Comparison of ENCODE assay signal across 1 cellular context in the genomic region with DNA sequence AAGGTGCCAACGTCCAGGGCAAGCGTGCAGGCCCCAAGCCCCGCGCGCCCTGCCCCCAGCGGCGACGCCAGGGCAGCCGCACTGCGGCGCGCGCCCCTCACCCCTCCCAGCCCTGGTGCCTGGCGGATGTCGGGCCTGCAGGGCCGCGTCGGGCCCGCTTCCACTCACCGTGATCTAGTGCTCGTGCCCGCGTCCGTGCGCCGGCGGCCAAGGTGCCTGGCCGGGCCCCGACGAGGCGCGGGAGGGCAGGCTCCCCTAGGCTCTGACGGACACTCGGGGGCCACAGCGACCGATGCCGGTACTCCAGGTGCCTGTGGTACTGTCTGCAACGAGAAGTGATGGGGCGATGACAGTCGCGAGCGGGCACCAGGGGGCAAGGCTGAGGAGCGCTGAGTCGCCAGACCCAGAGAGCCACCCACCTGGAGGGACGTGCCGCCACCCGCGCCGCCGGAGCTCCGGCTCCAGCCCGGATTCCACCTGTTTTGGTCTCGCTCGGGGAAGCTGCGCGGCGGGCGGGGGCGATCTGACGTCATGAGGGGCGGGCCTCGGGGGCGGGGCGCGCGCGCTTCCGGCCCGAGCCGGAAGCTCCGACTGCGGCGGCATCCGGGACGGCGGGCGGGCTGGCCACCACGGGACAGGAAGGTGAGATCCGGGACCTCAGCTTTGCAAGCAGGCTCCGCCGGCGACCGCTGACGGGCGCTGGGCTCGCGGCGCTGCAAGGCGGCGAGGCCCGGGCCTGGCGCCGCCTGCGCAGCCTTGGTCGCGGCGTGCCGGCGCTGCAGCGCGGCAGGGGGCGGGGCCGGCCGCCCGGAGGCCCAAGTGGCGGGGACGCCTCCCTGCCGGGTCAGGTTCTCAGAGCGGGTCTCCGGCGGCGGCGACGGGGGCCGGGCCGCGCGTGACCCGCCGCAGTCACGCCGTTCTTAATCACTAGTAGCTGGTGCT.
TF ChIP-seq lines count a peak whose summit lies in the region.

A gene with protein sequence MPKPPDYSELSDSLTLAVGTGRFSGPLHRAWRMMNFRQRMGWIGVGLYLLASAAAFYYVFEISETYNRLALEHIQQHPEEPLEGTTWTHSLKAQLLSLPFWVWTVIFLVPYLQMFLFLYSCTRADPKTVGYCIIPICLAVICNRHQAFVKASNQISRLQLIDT (plus strand): TSS at position 927 of the 942 bp plus-strand sequence. CDS start 89 bp downstream, outside the sequence.
A gene with protein sequence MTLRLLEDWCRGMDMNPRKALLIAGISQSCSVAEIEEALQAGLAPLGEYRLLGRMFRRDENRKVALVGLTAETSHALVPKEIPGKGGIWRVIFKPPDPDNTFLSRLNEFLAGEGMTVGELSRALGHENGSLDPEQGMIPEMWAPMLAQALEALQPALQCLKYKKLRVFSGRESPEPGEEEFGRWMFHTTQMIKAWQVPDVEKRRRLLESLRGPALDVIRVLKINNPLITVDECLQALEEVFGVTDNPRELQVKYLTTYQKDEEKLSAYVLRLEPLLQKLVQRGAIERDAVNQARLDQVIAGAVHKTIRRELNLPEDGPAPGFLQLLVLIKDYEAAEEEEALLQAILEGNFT (minus strand): TSS at position 507 of the 942 bp plus-strand sequence. CDS start 655 bp downstream, outside the sequence.

TF ChIP-seq in A549, 52 proteins besides CTCF, POLR2A, EP300 and RAD21 (continued from another document):
- TF ChIP-seq HES2 (IDR thresholded peaks at IDR 0.05) = no peak
- no peak for TF ChIP-seq MAFK (IDR thresholded peaks at IDR 0.05; ENCODE audit: partially characterized antibody)
- no peak for TF ChIP-seq ZNF302 (CRISPR knock-in tag; IDR thresholded peaks at IDR 0.05)
- TF ChIP-seq BHLHE40 (IDR thresholded peaks at IDR 0.05; ENCODE audit: low read depth, low read length) = no peak
- 0 out of 2 replicates have a peak, but pooled peaks have one; percentile 4 for TF ChIP-seq HOXB5 (CRISPR knock-in tag; IDR thresholded peaks at IDR 0.05)
- no peak for TF ChIP-seq NFE2L2 (conservative IDR thresholded peaks at IDR 0.05; ENCODE audit: low read length)
- TF ChIP-seq EHF (CRISPR knock-in tag; IDR thresholded peaks at IDR 0.05) = no peak
- no peak for TF ChIP-seq CBX8 (IDR thresholded peaks at IDR 0.05)
- no peak for TF ChIP-seq ATOH8 (CRISPR knock-in tag; IDR thresholded peaks at IDR 0.05; ENCODE audit: low read depth)
- TF ChIP-seq ESRRA (IDR thresholded peaks at IDR 0.05; ENCODE audit: borderline replicate concordance, low read length) = no peak
- TF ChIP-seq JUN (IDR thresholded peaks at IDR 0.05) = peak in 1 of 2 experiments; percentile 88; a peak in 3 of 5 replicates
- 0 out of 2 replicates have a peak, but pooled peaks have one; percentile 18 for TF ChIP-seq MYC (IDR thresholded peaks at IDR 0.05; ENCODE audit: borderline replicate concordance, low read length)
- no peak for TF ChIP-seq HEYL (CRISPR knock-in tag; IDR thresholded peaks at IDR 0.05)
- TF ChIP-seq KDM5A (IDR thresholded peaks at IDR 0.05) = 0 out of 2 replicates have a peak, but pooled peaks have one; percentile 37
- no peak for TF ChIP-seq KDM1A (IDR thresholded peaks at IDR 0.05; ENCODE audit: low read depth)
- peak; percentile 92 for TF ChIP-seq BCL3 (IDR thresholded peaks at IDR 0.05)
- TF ChIP-seq E2F6 (IDR thresholded peaks at IDR 0.05; ENCODE audit: borderline replicate concordance, low read depth) = no peak
- no peak for TF ChIP-seq JUNB (IDR thresholded peaks at IDR 0.05)
- TF ChIP-seq PBX3 (IDR thresholded peaks at IDR 0.05) = no peak
- TF ChIP-seq, protein P1, sequence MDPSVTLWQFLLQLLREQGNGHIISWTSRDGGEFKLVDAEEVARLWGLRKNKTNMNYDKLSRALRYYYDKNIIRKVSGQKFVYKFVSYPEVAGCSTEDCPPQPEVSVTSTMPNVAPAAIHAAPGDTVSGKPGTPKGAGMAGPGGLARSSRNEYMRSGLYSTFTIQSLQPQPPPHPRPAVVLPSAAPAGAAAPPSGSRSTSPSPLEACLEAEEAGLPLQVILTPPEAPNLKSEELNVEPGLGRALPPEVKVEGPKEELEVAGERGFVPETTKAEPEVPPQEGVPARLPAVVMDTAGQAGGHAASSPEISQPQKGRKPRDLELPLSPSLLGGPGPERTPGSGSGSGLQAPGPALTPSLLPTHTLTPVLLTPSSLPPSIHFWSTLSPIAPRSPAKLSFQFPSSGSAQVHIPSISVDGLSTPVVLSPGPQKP (IDR thresholded peaks at IDR 0.05; ENCODE audit: low read depth, low read length) = no peak
- no peak for TF ChIP-seq TP53 (CRISPR knock-in tag; IDR thresholded peaks at IDR 0.05)
- TF ChIP-seq, protein P2, sequence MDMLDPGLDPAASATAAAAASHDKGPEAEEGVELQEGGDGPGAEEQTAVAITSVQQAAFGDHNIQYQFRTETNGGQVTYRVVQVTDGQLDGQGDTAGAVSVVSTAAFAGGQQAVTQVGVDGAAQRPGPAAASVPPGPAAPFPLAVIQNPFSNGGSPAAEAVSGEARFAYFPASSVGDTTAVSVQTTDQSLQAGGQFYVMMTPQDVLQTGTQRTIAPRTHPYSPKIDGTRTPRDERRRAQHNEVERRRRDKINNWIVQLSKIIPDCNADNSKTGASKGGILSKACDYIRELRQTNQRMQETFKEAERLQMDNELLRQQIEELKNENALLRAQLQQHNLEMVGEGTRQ (IDR thresholded peaks at IDR 0.05) = no peak
- TF ChIP-seq FOSL2 (IDR thresholded peaks at IDR 0.05) = no peak
- peak; percentile 18; the same call in 1 of the 2 replicates for TF ChIP-seq FOSL2 (CRISPR knock-in tag; IDR thresholded peaks at IDR 0.05)
- no peak for TF ChIP-seq CEBPB (IDR thresholded peaks at IDR 0.05)
- 0 out of 2 replicates have a peak, but pooled peaks have one; percentile 43 for TF ChIP-seq TFCP2L1 (CRISPR knock-in tag; IDR thresholded peaks at IDR 0.05)
- TF ChIP-seq EHMT2 (IDR thresholded peaks at IDR 0.05; ENCODE audit: low read depth) = no peak
- no peak for TF ChIP-seq GATA3 (IDR thresholded peaks at IDR 0.05; ENCODE audit: borderline replicate concordance)
- TF ChIP-seq FOSB (CRISPR knock-in tag; IDR thresholded peaks at IDR 0.05) = no peak
- TF ChIP-seq SREBF2 (IDR thresholded peaks at IDR 0.05) = no peak
- TF ChIP-seq, protein P3, sequence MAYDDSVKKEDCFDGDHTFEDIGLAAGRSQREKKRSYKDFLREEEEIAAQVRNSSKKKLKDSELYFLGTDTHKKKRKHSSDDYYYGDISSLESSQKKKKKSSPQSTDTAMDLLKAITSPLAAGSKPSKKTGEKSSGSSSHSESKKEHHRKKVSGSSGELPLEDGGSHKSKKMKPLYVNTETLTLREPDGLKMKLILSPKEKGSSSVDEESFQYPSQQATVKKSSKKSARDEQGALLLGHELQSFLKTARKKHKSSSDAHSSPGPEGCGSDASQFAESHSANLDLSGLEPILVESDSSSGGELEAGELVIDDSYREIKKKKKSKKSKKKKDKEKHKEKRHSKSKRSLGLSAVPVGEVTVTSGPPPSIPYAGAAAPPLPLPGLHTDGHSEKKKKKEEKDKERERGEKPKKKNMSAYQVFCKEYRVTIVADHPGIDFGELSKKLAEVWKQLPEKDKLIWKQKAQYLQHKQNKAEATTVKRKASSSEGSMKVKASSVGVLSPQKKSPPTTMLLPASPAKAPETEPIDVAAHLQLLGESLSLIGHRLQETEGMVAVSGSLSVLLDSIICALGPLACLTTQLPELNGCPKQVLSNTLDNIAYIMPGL (CRISPR knock-in tag; IDR thresholded peaks at IDR 0.05; ENCODE audit: borderline replicate concordance) = no peak; the same call in 1 of the 2 replicates
- no peak for TF ChIP-seq FOXS1 (CRISPR knock-in tag; IDR thresholded peaks at IDR 0.05)
- no peak for TF ChIP-seq CHD4 (IDR thresholded peaks at IDR 0.05; ENCODE audit: borderline replicate concordance)
- no peak for TF ChIP-seq MAZ (IDR thresholded peaks at IDR 0.05; ENCODE audit: borderline replicate concordance, low read depth, low read length)
